23 cellular contexts compared by ENCODE assay signal in the genomic region with DNA sequence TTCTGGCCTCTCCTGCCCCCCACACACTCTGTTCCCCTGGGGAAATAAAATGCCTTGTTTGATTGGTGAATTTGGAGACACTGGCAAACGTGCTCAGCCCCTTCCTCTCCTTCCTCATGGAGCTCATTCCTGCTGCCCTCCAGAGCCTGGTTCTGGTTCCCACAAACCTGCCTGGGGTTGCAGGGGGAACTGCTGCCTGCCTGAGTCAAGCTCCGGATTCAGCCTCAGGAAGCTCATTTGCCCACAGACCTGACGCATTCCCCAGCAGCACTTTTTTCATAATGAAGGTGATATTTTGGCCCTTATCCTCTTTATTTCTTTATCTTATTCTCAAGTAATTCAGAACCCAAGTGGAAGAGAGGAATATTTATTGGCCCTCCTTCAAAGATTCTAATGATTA.
"Had no signal": no experiment of that assay in that cellular context is flagged by ENCODE, and none has a peak within 500 bp of the region (broad histone marks: within the 10 kb centered on the region; RNA-seq: fewer than 3 reads in every experiment).

No MANE protein-coding gene starts in this region.

- H3K27me3 ChIP-seq: dorsolateral prefrontal cortex, heart left ventricle, hepatocyte, pancreas, right lobe of liver, suprapubic skin, transverse colon, upper lobe of right lung, uterus had no signal

- H3K9me3 ChIP-seq: heart left ventricle, mucosa of descending colon, neutrophil, pancreas, right lobe of liver, suprapubic skin, transverse colon, upper lobe of right lung, uterus had no signal

- H3K4me2 ChIP-seq: hepatocyte had no signal

- H2AFZ ChIP-seq: hepatocyte had no signal

- DNase-seq: cortex of kidney; dorsolateral prefrontal cortex; effector CD4-positive, alpha-beta T cell; heart left ventricle; kidney; mucosa of descending colon; naive B cell; pancreas; right lobe of liver; small intestine; stimulated activated CD4-positive, alpha-beta T cell treated with anti-CD3 and anti-CD28 coated beads, Interleukin-1b, Interleukin-23, amount 100 ng/mL, for 48 hours; stimulated activated CD4-positive, alpha-beta T cell treated with anti-CD3 and anti-CD28 coated beads, Interleukin-4, amount 100 ng/mL, for 1 hour; stimulated activated CD8-positive, alpha-beta memory T cell treated with anti-CD3 and anti-CD28 coated beads, Interleukin-4, amount 100 ng/mL, for 48 hours; stimulated activated naive CD8-positive, alpha-beta T cell treated with anti-CD3 and anti-CD28 coated beads, Interleukin-15, amount 100 ng/mL, for 72 hours; transverse colon; upper lobe of right lung; uterus had no signal

- H3K36me3 ChIP-seq: heart left ventricle, neutrophil, pancreas, right lobe of liver, suprapubic skin, transverse colon, upper lobe of right lung, uterus had no signal

- H3K4me1 ChIP-seq: pancreas, right lobe of liver, transverse colon, upper lobe of right lung, uterus had no signal

- ATAC-seq: heart left ventricle; left lobe of liver; mucosa of descending colon; natural killer cell treated with Interleukin-12 subunit alpha and Interleukin-12 subunit beta and Interleukin-15 and Interleukin-18, amount 100 ng/mL, for 72 hours; pancreas; right lobe of liver; stimulated activated naive CD8-positive, alpha-beta T cell treated with anti-CD3 and anti-CD28 coated beads, Interleukin-15, amount 100 ng/mL, for 72 hours; upper lobe of right lung had no signal

- H3K4me3 ChIP-seq: dorsolateral prefrontal cortex, heart left ventricle, hepatocyte, lung, mucosa of descending colon, pancreas, right lobe of liver, suprapubic skin, transverse colon, upper lobe of right lung, uterus had no signal

- H3K27ac ChIP-seq: dorsolateral prefrontal cortex, heart left ventricle, hepatocyte, neutrophil, pancreas, right lobe of liver, suprapubic skin, transverse colon, upper lobe of right lung, uterus had no signal
